1 cellular context compared by ENCODE assay signal in the genomic region with DNA sequence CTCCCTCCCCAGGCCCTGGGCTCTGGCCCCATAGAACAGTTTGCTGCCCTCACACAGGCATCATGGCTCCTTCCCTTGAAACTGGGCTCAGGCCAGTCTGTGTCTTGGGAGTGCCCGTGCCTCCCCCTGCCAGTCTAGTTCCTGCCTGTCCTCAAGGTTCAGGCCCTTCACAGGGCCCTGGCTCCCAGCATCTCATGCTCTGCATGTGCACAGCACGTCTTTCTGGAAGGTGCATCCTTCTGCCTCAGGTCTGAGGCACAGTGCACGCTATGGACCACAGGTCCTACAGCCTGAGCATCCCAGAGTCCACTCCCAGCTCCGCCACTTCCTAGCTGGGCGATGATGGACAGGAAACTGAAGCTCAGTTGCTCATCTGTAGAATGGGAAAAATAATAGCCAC.
TF ChIP-seq lines count a peak whose summit lies in the region.

No MANE protein-coding gene starts in this region.

TF ChIP-seq in H1, 55 proteins besides CTCF, POLR2A, EP300 and RAD21 (continued from another document):
- TF ChIP-seq RNF2 (IDR thresholded peaks at IDR 0.05; ENCODE audit: borderline replicate concordance, low read depth, low read length, missing control alignments, poor library complexity, severe bottlenecking), result no peak
- TF ChIP-seq BRCA1 (IDR thresholded peaks at IDR 0.05; ENCODE audit: low read depth, low read length), result no peak
